In genomic region chr7:30136339-30136738, GRCh38 we compare ENCODE assay signal across 1 cellular context.
TF ChIP-seq lines count a peak whose summit lies in the region.

No MANE protein-coding gene starts in this region.

TF ChIP-seq in SK-N-SH, 30 proteins besides CTCF, POLR2A, EP300 and RAD21 (continued from another document):
- TF ChIP-seq, protein P1, sequence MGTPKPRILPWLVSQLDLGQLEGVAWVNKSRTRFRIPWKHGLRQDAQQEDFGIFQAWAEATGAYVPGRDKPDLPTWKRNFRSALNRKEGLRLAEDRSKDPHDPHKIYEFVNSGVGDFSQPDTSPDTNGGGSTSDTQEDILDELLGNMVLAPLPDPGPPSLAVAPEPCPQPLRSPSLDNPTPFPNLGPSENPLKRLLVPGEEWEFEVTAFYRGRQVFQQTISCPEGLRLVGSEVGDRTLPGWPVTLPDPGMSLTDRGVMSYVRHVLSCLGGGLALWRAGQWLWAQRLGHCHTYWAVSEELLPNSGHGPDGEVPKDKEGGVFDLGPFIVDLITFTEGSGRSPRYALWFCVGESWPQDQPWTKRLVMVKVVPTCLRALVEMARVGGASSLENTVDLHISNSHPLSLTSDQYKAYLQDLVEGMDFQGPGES (IDR thresholded peaks at IDR 0.05; ENCODE audit: low read depth, low read length) = no peak
- TF ChIP-seq PBX3 (IDR thresholded peaks at IDR 0.05) = no peak
TF ChIP-seq in SK-N-SH: peak in this region for 0.
